8 cellular contexts compared by ENCODE assay signal in the genomic region with DNA sequence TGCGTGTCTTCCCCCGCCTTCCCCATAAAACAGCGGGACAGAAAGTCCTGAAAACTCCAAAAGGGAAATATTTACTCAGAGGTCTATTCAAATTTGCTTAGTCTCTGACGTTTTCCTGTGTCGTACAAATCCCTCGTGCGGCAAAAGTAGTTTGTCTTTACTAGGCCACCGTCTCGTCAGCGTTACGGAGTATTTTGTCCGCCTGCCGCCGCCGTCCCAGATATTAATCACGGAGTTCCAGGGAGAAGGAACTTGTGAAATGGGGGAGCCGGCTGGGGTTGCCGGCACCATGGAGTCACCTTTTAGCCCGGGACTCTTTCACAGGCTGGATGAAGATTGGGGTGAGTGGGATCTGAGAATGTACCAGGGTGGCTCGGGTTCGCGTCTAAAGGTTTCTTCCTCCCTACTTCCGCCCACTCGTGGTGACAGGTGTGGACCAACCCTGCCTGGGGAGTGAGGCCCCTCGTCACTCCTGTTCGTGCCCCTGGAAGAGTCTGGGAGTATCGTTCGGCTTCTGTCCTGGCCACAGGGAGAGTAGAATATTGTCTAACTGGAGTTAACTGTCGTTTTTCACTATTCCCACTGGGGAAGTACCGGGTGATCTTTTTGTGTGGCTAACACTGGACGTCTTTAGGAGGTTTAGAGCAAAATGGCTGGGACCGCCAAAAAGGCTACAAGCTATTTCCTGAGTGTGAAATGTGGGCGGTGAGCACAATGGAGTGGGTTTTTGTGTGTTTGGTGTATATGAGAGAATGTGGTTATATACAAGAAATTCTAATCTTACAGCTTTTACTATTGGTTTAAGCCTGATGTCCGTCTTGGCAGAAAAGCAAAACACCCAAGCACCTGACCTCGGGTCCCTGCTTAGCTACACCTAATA. TPM values are rescaled to one million over a fixed set of nuclear protein-coding genes. Genes with fewer than 3 reads are reported as not detected.
DNase-seq lines count a peak whose midpoint lies in the region; ATAC-seq and TF ChIP-seq lines count a peak whose summit lies in the region.

A gene with protein sequence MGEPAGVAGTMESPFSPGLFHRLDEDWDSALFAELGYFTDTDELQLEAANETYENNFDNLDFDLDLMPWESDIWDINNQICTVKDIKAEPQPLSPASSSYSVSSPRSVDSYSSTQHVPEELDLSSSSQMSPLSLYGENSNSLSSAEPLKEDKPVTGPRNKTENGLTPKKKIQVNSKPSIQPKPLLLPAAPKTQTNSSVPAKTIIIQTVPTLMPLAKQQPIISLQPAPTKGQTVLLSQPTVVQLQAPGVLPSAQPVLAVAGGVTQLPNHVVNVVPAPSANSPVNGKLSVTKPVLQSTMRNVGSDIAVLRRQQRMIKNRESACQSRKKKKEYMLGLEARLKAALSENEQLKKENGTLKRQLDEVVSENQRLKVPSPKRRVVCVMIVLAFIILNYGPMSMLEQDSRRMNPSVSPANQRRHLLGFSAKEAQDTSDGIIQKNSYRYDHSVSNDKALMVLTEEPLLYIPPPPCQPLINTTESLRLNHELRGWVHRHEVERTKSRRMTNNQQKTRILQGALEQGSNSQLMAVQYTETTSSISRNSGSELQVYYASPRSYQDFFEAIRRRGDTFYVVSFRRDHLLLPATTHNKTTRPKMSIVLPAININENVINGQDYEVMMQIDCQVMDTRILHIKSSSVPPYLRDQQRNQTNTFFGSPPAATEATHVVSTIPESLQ (plus strand): TSS at position 219 of the 880 bp plus-strand sequence. CDS start 41 bp downstream, at position 260.

- DNase-seq in AG08396 (ENCODE audit: low spot score): peak; percentile 78
- peak; percentile 94 for DNase-seq in NCI-H460 (ENCODE audit: extremely low read depth, low read depth)
- DNase-seq in activated CD4-positive, alpha-beta T cell treated with anti-CD3 and anti-CD28 coated beads for 24 hours (ENCODE audit: low read depth in 2 of 2): peak; percentile 64 to 67
- DNase-seq in choroid plexus epithelial cell (ENCODE audit: low read depth): peak; percentile 97
- peak; percentile 92 for DNase-seq in kidney tubule cell (ENCODE audit: low spot score)
- peak; percentile 39 to 54 for DNase-seq in stimulated activated CD4-positive, alpha-beta T cell treated with anti-CD3 and anti-CD28 coated beads, Interleukin-1b, Interleukin-23, amount 100 ng/mL, for 1 hour (ENCODE audit: low read depth in 2 of 2)

- H3K4me3 ChIP-seq in choroid plexus epithelial cell (ENCODE audit: low read depth, low read length): peak within 1 kb of the TSS; percentile 88

- peak; percentile 63 for ATAC-seq in GM19023 (IDR thresholded peaks at IDR 0.05; ENCODE audit: unreplicated experiment)
- peak; percentile 72 for ATAC-seq in HG03354 (IDR thresholded peaks at IDR 0.05; ENCODE audit: poor library complexity, severe bottlenecking, unreplicated experiment)

- peak; percentile 18 for TF ChIP-seq CTCF in choroid plexus epithelial cell (conservative IDR thresholded peaks at IDR 0.05; ENCODE audit: low read depth, low read length)

RNA-seq across cellular contexts. Expression of the gene that starts here (rescaled TPM):
- total RNA-seq in NCI-H460 (2014; rRNA removed; shearing (Covaris generic)): 53.6 and 56.4 TPM in 2 replicates
- polyA plus RNA-seq in NCI-H460 (2014; cell fraction: nucleus; rRNA removed): 29.7 and 30.7 TPM in 2 replicates

Comparison
In these comparisons a context has a peak if more than half of its experiments do, and no peak if none do; other contexts are left out.
1. Peak in every context shown above with its lines: DNase-seq, ATAC-seq and H3K4me3 ChIP-seq.
2. DNase-seq: peak in every context shown above with its lines; median percentile 97 in choroid plexus epithelial cell; 94 in NCI-H460; 92 in kidney tubule cell; 78 in AG08396; 66 in activated CD4-positive, alpha-beta T cell treated with anti-CD3 and anti-CD28 coated beads for 24 hours; 46 in stimulated activated CD4-positive, alpha-beta T cell treated with anti-CD3 and anti-CD28 coated beads, Interleukin-1b, Interleukin-23, amount 100 ng/mL, for 1 hour.